Comparison of ENCODE assay signal across 8 cellular contexts in the genomic region with DNA sequence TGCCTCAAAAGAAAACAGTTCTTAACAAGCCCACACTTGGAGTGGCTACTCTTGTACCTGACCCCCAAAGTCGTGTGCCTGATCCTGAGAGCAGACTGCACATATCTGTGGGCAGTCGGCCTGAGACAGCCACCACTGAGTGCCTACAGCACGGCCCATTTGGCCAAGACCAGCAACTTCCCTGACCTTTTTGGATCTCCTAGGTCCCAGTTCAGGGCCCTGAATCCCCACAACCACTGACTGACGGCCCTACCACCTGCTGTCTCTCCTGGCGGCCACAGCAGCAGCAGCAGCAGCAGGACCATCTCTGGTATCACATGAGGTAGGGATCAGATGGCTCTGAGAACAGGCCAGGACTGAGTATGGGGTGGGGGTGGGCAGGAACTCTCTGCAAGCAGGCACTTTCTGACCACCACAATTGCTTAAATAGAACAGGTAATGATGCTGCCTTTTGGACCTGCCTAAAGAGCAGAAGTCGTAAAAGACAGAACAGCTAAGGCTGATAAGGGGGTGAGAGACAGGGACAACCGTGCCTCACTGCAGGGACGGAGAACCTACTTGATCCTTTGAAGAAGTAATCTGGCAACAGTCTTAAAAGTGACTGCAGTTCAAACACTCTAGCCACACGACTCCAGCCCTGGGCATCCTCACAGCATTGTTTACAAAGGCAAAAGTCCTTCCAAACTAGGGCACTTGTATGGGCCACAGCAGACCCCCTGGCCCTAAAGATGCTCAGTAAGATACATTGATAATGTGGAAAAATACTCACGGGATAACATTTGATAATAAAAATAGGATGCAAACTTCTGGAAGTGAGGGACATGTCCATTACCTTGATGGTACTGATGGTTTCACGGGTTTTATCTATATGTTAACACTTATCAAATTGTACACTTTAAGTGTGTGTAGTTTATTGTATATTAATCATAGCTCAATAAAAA. TPM values are rescaled to one million over a fixed set of nuclear protein-coding genes. Genes with fewer than 3 reads are reported as not detected.
DNase-seq lines count a peak whose midpoint lies in the region; ATAC-seq and TF ChIP-seq lines count a peak whose summit lies in the region.
"Not testable (repeated sequence)": the region's sequence is repeated elsewhere in the genome, so short reads cannot be mapped to it uniquely, and the experiment has no call there.

No MANE protein-coding gene starts in this region.

- POLR2A ChIA-PET in HEK293 (lab: Yijun Ruan, JAX), result interaction anchor here (1.8 kb wide), 1 partner anchor 19 kb away, joined by 4 read pairs; no protein-coding TSS in a partner anchor
- POLR2A ChIA-PET in WTC11 (lab: Charles Lee), result not testable (repeated sequence)

- H3K9me3 ChIP-seq in HEK293 (ENCODE audit: control insufficient read depth, insufficient read depth, low read depth, low read length); colonic mucosa; left ventricle myocardium inferior (replicated peaks); psoas muscle: not testable (repeated sequence)

- not testable (repeated sequence) for H3K4me3 ChIP-seq in HEK293 (ENCODE audit: low read depth, low read length); colonic mucosa; left ventricle myocardium inferior
- peak overlapping the region; percentile 3 for H3K4me3 ChIP-seq in psoas muscle

- H3K27ac ChIP-seq in HEK293 (ENCODE audit: extremely low read depth, low read depth, low read length); colonic mucosa; left ventricle myocardium inferior (replicated peaks): not testable (repeated sequence)
- H3K27ac ChIP-seq in psoas muscle, result peak overlapping the region; percentile 91

- not testable (repeated sequence) for H3K4me1 Mint-ChIP-seq in WTC11; activated T-helper 1 cell treated with anti-CD3 and anti-CD28 coated beads, Interleukin-12 subunit alpha, Interleukin-12 subunit beta, Interleukin-2, Interleukin-4 antibody, amounts not matched to agents 30 ng/mL and 10 ng/mL and 1 ng/mL, durations not matched to agents 14 hours and 24 hours and 36 hours (ENCODE audit: low read depth); mesothelial cell of epicardium

- not testable (repeated sequence) for H3K9me3 Mint-ChIP-seq in WTC11; activated T-helper 1 cell treated with anti-CD3 and anti-CD28 coated beads, Interleukin-12 subunit alpha, Interleukin-12 subunit beta, Interleukin-2, Interleukin-4 antibody, amounts not matched to agents 30 ng/mL and 10 ng/mL and 1 ng/mL, durations not matched to agents 14 hours and 24 hours and 36 hours; mesothelial cell of epicardium

- not testable (repeated sequence) for H3K27ac Mint-ChIP-seq in WTC11; activated T-helper 1 cell treated with anti-CD3 and anti-CD28 coated beads, Interleukin-12 subunit alpha, Interleukin-12 subunit beta, Interleukin-2, Interleukin-4 antibody, amounts not matched to agents 30 ng/mL and 10 ng/mL and 1 ng/mL, durations not matched to agents 14 hours and 24 hours and 36 hours; mesothelial cell of epicardium

- H3K4me1 ChIP-seq in HEK293 (ENCODE audit: control insufficient read depth, insufficient read depth, low read length), result not testable (repeated sequence)
- H3K4me1 ChIP-seq in colonic mucosa (peaks cover 19% of the 10 kb centered on the region), left ventricle myocardium inferior (peaks cover 27% of the 10 kb centered on the region), psoas muscle (peaks cover 59% of the 10 kb centered on the region)

- DNase-seq in WTC11 (ENCODE audit: low spot score) (peak; percentile 40), colonic mucosa (peak; percentile 22), left ventricle myocardium inferior (peak; percentile 12), mesothelial cell of epicardium (ENCODE audit: low spot score in 2 of 2, unreplicated experiment in 2 of 2) (peak; percentile 28 to 43), psoas muscle (peak; percentile 81 to 92), ureter (ENCODE audit: low spot score) (peak; percentile 46)
- DNase-seq in activated T-helper 1 cell treated with anti-CD3 and anti-CD28 coated beads, Interleukin-12 subunit alpha, Interleukin-12 subunit beta, Interleukin-2, Interleukin-4 antibody, amounts not matched to agents 30 ng/mL and 10 ng/mL and 1 ng/mL, durations not matched to agents 14 hours and 24 hours and 36 hours (ENCODE audit: low spot score), result peak; percentile 1

- peak overlapping the region in 1 of 2 donors; percentile 40 for H3K9ac ChIP-seq in colonic mucosa (ENCODE audit: low read depth in 2 of 2, low read length in 2 of 2)

- intact Hi-C loops in activated T-helper 1 cell treated with anti-CD3 and anti-CD28 coated beads, Interleukin-12 subunit alpha, Interleukin-12 subunit beta, Interleukin-2, Interleukin-4 antibody, amounts not matched to agents 30 ng/mL and 10 ng/mL and 1 ng/mL, durations not matched to agents 14 hours and 24 hours and 36 hours (cut with micrococcal nuclease); colonic mucosa (cut with DNase I); left ventricle myocardium inferior (cut with micrococcal nuclease); psoas muscle (cut with DNase I): not testable (repeated sequence)

- CTCF ChIA-PET in HEK293 (lab: Yijun Ruan, JAX), result not testable (repeated sequence)
- CTCF ChIA-PET in WTC11 (lab: Charles Lee), result interaction anchor here (1.0 to 2.2 kb wide), 2 partner anchors 18 kb away, joined by 6 read pairs; no protein-coding TSS in a partner anchor

- ATAC-seq in WTC11, result peak; percentile 50
- peak; percentile 93 to 95 (median 94) for ATAC-seq in psoas muscle

- not testable (repeated sequence) for H3K27me3 Mint-ChIP-seq in WTC11 (ENCODE audit: low read depth); activated T-helper 1 cell treated with anti-CD3 and anti-CD28 coated beads, Interleukin-12 subunit alpha, Interleukin-12 subunit beta, Interleukin-2, Interleukin-4 antibody, amounts not matched to agents 30 ng/mL and 10 ng/mL and 1 ng/mL, durations not matched to agents 14 hours and 24 hours and 36 hours (ENCODE audit: insufficient read depth); mesothelial cell of epicardium (ENCODE audit: low read depth)

- H3K36me3 ChIP-seq in HEK293 (ENCODE audit: control insufficient read depth in 2 of 2, insufficient read depth in 1 of 2, low read length in 2 of 2) (peaks cover 8 to 21% of the 10 kb centered on the region in 2 experiments; a peak in 2 of 3 replicates), psoas muscle (ENCODE audit: insufficient read depth in 1 of 2, low read depth in 1 of 2) (peaks cover 0 to 19% of the 10 kb centered on the region in 2 donors)
- not testable (repeated sequence) for H3K36me3 ChIP-seq in colonic mucosa, left ventricle myocardium inferior

- 29 to 39% (median 29%) methylated on average over 11 of the region's 11 CpGs for WGBS in psoas muscle, 3 donors

- TF ChIP-seq CTCF in HEK293 (tag by site-specific recombination; IDR thresholded peaks at IDR 0.05); WTC11 (IDR thresholded peaks at IDR 0.05); colonic mucosa (IDR thresholded peaks at IDR 0.05); left ventricle myocardium inferior (IDR thresholded peaks at IDR 0.05; ENCODE audit: borderline replicate concordance); mesothelial cell of epicardium (IDR thresholded peaks at IDR 0.05; ENCODE audit: unreplicated experiment): not testable (repeated sequence)
- TF ChIP-seq CTCF in psoas muscle (IDR thresholded peaks at IDR 0.05), result peak; percentile 21

- not testable (repeated sequence) for H3K27me3 ChIP-seq in colonic mucosa; left ventricle myocardium inferior (ENCODE audit: low read depth); psoas muscle (ENCODE audit: insufficient read depth in 3 of 3, low read length in 2 of 3)

- not testable (repeated sequence) for H3K36me3 Mint-ChIP-seq in WTC11; activated T-helper 1 cell treated with anti-CD3 and anti-CD28 coated beads, Interleukin-12 subunit alpha, Interleukin-12 subunit beta, Interleukin-2, Interleukin-4 antibody, amounts not matched to agents 30 ng/mL and 10 ng/mL and 1 ng/mL, durations not matched to agents 14 hours and 24 hours and 36 hours (ENCODE audit: low read depth); mesothelial cell of epicardium

- H3K4me3 Mint-ChIP-seq in WTC11; activated T-helper 1 cell treated with anti-CD3 and anti-CD28 coated beads, Interleukin-12 subunit alpha, Interleukin-12 subunit beta, Interleukin-2, Interleukin-4 antibody, amounts not matched to agents 30 ng/mL and 10 ng/mL and 1 ng/mL, durations not matched to agents 14 hours and 24 hours and 36 hours; mesothelial cell of epicardium: not testable (repeated sequence)

RNA-seq across cellular contexts. Expression of gene NBPF1, which starts 26.0 kb away (rescaled TPM):
- total RNA-seq in WTC11 (2021), result 17.5 to 18.3 TPM (median 17.9 TPM) in 3 replicates
- total RNA-seq in activated T-helper 1 cell treated with anti-CD3 and anti-CD28 coated beads, Interleukin-12 subunit alpha, Interleukin-12 subunit beta, Interleukin-2, Interleukin-4 antibody, amounts not matched to agents 30 ng/mL and 10 ng/mL and 1 ng/mL, durations not matched to agents 14 hours and 24 hours and 36 hours, result 4.4 and 6.1 TPM in 2 replicates
- 10 to 100 TPM; 45.2 to 54.3 TPM for total RNA-seq in colonic mucosa
- total RNA-seq in left ventricle myocardium inferior, result 9.7 TPM
- 74.5 to 86.3 TPM (median 79.1 TPM) in 3 replicates for total RNA-seq in mesothelial cell of epicardium
- 10 to 100 TPM in 1 of 4 donors, 1 to 10 TPM in 3; 5.3 to 20.9 (median 7.3) TPM for total RNA-seq in psoas muscle
- polyA plus RNA-seq in psoas muscle, result 10 to 100 TPM in 1 of 3 donors, 1 to 10 TPM in 2; 2.4 to 12.5 (median 6.1) TPM
- total RNA-seq in ureter, result 61.9 TPM

RNA-seq across cellular contexts. Expression of gene RNU1-3, which starts 27.4 kb away (rescaled TPM):
- total RNA-seq in WTC11 (2021), result 1,028 to 1,267 TPM (median 1,197 TPM) in 3 replicates
- 2,178 and 3,041 TPM in 2 replicates for total RNA-seq in activated T-helper 1 cell treated with anti-CD3 and anti-CD28 coated beads, Interleukin-12 subunit alpha, Interleukin-12 subunit beta, Interleukin-2, Interleukin-4 antibody, amounts not matched to agents 30 ng/mL and 10 ng/mL and 1 ng/mL, durations not matched to agents 14 hours and 24 hours and 36 hours
- total RNA-seq in colonic mucosa, result 1,000 to 10,000 TPM; 1,159 to 2,517 TPM
- total RNA-seq in left ventricle myocardium inferior, result 6,072 TPM
- 3,774 to 3,945 TPM (median 3,937 TPM) in 3 replicates for total RNA-seq in mesothelial cell of epicardium
- total RNA-seq in psoas muscle, result 1,000 to 10,000 TPM; 1,264 to 5,208 (median 3,151) TPM
- polyA plus RNA-seq in psoas muscle, result not detected
- total RNA-seq in ureter, result 1,626 TPM

Comparison
In these comparisons a context has a peak if more than half of its experiments do, and no peak if none do; other contexts are left out.
1. DNase-seq: peak in every context shown above with its lines; median percentile 86 in psoas muscle; 46 in ureter; 40 in WTC11; 36 in mesothelial cell of epicardium; 22 in colonic mucosa; 12 in left ventricle myocardium inferior; 1 in activated T-helper 1 cell treated with anti-CD3 and anti-CD28 coated beads, Interleukin-12 subunit alpha, Interleukin-12 subunit beta, Interleukin-2, Interleukin-4 antibody, amounts not matched to agents 30 ng/mL and 10 ng/mL and 1 ng/mL, durations not matched to agents 14 hours and 24 hours and 36 hours.